Comparison of ENCODE assay signal across 29 cellular contexts in genomic region chr9:134844821-134845220, GRCh38. TPM values are rescaled to one million over a fixed set of nuclear protein-coding genes. Genes with fewer than 3 reads are reported as not detected.
"Had no signal": no experiment of that assay in that cellular context is flagged by ENCODE, and none has a peak within 500 bp of the region (broad histone marks: within the 10 kb centered on the region; RNA-seq: fewer than 3 reads in every experiment).

No MANE protein-coding gene starts in this region.

- H3K27me3 Mint-ChIP-seq: naive thymus-derived CD4-positive, alpha-beta T cell; stimulated activated memory B cell treated with anti-CD40 and anti-IgM and Interleukin-4, amounts not matched to agents 10 μg/mL and 1 μg/mL and 100 μg/mL, for 72 hours; stimulated activated naive CD8-positive, alpha-beta T cell treated with anti-CD3 and anti-CD28 coated beads, Interleukin-15, Interleukin-2, amounts not matched to agents 100 ng/mL and 50 ng/mL, for 24 hours had no signal

- H3K9me3 ChIP-seq: colonic mucosa, gastrocnemius medialis, left lung, neutrophil, prostate gland, right atrium auricular region, suprapubic skin, transverse colon, vagina had no signal

- H3K27me3 ChIP-seq: colonic mucosa, gastrocnemius medialis, left lung, neutrophil, right atrium auricular region, spleen, suprapubic skin, transverse colon, vagina had no signal

- H3K36me3 Mint-ChIP-seq: naive thymus-derived CD4-positive, alpha-beta T cell; stimulated activated memory B cell treated with anti-CD40 and anti-IgM and Interleukin-4, amounts not matched to agents 10 μg/mL and 1 μg/mL and 100 μg/mL, for 72 hours had no signal

- H3K4me1 ChIP-seq: colonic mucosa, gastrocnemius medialis, left lung, prostate gland, right atrium auricular region, suprapubic skin, transverse colon, vagina had no signal

- H3K27ac Mint-ChIP-seq: dendritic cell treated with granulocyte-macrophage colony-stimulating factor and Interleukin-4, amounts not matched to agents 40 ng/mL and 50 ng/mL, for 4 days; endodermal cell; naive thymus-derived CD4-positive, alpha-beta T cell; stimulated activated memory B cell treated with anti-CD40 and anti-IgM and Interleukin-4, amounts not matched to agents 10 μg/mL and 1 μg/mL and 100 μg/mL, for 72 hours; stimulated activated naive CD8-positive, alpha-beta T cell treated with anti-CD3 and anti-CD28 coated beads, Interleukin-15, Interleukin-2, amounts not matched to agents 100 ng/mL and 50 ng/mL, for 24 hours had no signal

- DNase-seq: colonic mucosa; effector CD8-positive, alpha-beta T cell; endodermal cell; foreskin fibroblast; gastrocnemius medialis; left cardiac atrium; left lung; mesendoderm; midbrain; naive thymus-derived CD4-positive, alpha-beta T cell; spleen; stimulated activated CD4-positive, alpha-beta T cell treated with anti-CD3 and anti-CD28 coated beads, Interleukin-4, amount 100 ng/mL, for 4 hours; transverse colon had no signal

- FAIRE-seq: keratinocyte had no signal

- H3K4me3 Mint-ChIP-seq: dendritic cell treated with granulocyte-macrophage colony-stimulating factor and Interleukin-4, amounts not matched to agents 40 ng/mL and 50 ng/mL, for 4 days; endodermal cell; naive thymus-derived CD4-positive, alpha-beta T cell; stimulated activated memory B cell treated with anti-CD40 and anti-IgM and Interleukin-4, amounts not matched to agents 10 μg/mL and 1 μg/mL and 100 μg/mL, for 72 hours; stimulated activated naive CD8-positive, alpha-beta T cell treated with anti-CD3 and anti-CD28 coated beads, Interleukin-15, Interleukin-2, amounts not matched to agents 100 ng/mL and 50 ng/mL, for 24 hours had no signal

- H3K4me1 Mint-ChIP-seq: endodermal cell; naive thymus-derived CD4-positive, alpha-beta T cell; stimulated activated memory B cell treated with anti-CD40 and anti-IgM and Interleukin-4, amounts not matched to agents 10 μg/mL and 1 μg/mL and 100 μg/mL, for 72 hours had no signal

- H3K4me3 ChIP-seq: colonic mucosa, gastrocnemius medialis, left lung, prostate gland, right atrium auricular region, spleen, suprapubic skin, transverse colon, vagina had no signal

- H3K9me3 Mint-ChIP-seq: dendritic cell treated with granulocyte-macrophage colony-stimulating factor and Interleukin-4, amounts not matched to agents 40 ng/mL and 50 ng/mL, for 4 days; endodermal cell; stimulated activated memory B cell treated with anti-CD40 and anti-IgM and Interleukin-4, amounts not matched to agents 10 μg/mL and 1 μg/mL and 100 μg/mL, for 72 hours; stimulated activated naive CD8-positive, alpha-beta T cell treated with anti-CD3 and anti-CD28 coated beads, Interleukin-15, Interleukin-2, amounts not matched to agents 100 ng/mL and 50 ng/mL, for 24 hours had no signal

- ATAC-seq: esophagus mucosa; gastrocnemius medialis; left cardiac atrium; left lung; naive thymus-derived CD4-positive, alpha-beta T cell; sciatic nerve; stimulated activated memory B cell treated with anti-CD40 and anti-IgM and Interleukin-4, amounts not matched to agents 10 μg/mL and 1 μg/mL and 100 μg/mL, for 72 hours had no signal

- H3K36me3 ChIP-seq: colonic mucosa, gastrocnemius medialis, neutrophil, prostate gland had no signal

- H3K27ac ChIP-seq: colonic mucosa, epithelial cell of prostate, gastrocnemius medialis, left lung, neutrophil, prostate gland, right atrium auricular region, suprapubic skin, transverse colon, vagina had no signal

RNA-seq across cellular contexts. Expression of gene FCN2, which starts 35.8 kb away (rescaled TPM):
- total RNA-seq: cerebellum; colonic mucosa; endodermal cell; gastrocnemius medialis; glomerular endothelial cell; left lung; lung microvascular endothelial cell; naive thymus-derived CD4-positive, alpha-beta T cell; right atrium auricular region; sciatic nerve; transverse colon; vagina had no signal
- polyA plus RNA-seq: keratinocyte; naive thymus-derived CD4-positive, alpha-beta T cell; neural cell had no signal
